10 cellular contexts compared by ENCODE assay signal in the genomic region with DNA sequence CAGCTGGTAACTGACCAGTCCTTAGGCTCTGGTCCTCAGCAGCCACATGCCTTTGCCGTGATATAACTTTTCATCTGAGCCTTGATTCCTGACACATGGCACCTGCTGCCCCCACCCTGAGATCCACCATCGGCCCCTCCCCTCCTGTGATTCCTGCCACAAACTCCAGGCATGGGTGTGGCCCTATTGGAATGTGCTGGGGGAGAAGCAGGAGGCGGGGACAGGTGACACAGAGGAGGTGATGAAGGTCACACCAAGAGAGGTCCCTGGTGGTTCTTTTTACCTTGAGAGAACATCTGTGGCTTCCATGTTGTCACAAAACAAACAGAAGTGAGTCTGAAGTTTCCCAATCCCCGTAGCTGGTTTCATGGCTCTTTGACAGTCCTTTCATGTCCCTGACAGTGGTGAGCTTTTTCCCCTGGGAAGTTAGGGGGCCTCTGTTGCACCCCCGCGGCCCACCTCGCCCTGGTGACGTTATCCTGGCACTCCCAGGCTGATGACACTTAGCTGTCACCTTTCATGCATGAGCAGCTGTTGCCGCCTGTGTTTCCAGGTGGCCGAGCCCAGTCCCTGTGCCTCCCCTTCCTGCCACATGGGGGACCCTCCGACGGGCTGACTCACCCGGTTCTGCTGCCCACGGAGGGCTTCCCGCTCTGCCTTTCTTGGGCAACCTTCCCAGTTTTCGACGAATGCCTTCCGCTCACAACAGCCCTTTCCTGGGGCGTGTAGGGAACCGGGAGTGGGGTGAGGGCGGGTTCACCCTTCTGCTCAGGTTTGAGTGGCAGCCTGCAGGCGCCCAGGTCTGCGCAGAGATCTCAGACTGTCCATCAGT.
DNase-seq lines count a peak whose midpoint lies in the region; ATAC-seq, FAIRE-seq and TF ChIP-seq lines count a peak whose summit lies in the region.
"Had no signal": no experiment of that assay in that cellular context is flagged by ENCODE, and none has a peak within 500 bp of the region (broad histone marks: within the 10 kb centered on the region; RNA-seq: fewer than 3 reads in every experiment).

No MANE protein-coding gene starts in this region.

- DNase-seq in AG09319 (ENCODE audit: extremely low read depth, low read depth) (no peak), HuH-7.5 (ENCODE audit: low spot score) (peak; percentile 29), UCSD-AML1 (lab: John Stamatoyannopoulos, UW; ENCODE audit: unreplicated experiment) (peak; percentile 55), keratinocyte (ENCODE audit: low read depth, low spot score) (no peak), hippocampal formation (lab: John Stamatoyannopoulos, UW) (no peak)

- no peaks in the 10 kb centered on the region for H3K36me3 ChIP-seq in keratinocyte (ENCODE audit: control insufficient read depth in 2 of 2, extremely low read depth in 1 of 2, insufficient read depth in 2 of 2, low read length in 2 of 2)

- no peak overlapping the region for H2AFZ ChIP-seq in keratinocyte (ENCODE audit: control insufficient read depth, low read length)

- H3K9me3 ChIP-seq in keratinocyte (ENCODE audit: control insufficient read depth, low read depth, low read length), result peaks cover 3% of the 10 kb centered on the region

- H3K4me2 ChIP-seq in keratinocyte (ENCODE audit: control insufficient read depth, extremely low read depth, insufficient read depth, low read depth, low read length), result peak overlapping the region; percentile 18

- ATAC-seq in HG03439 (IDR thresholded peaks at IDR 0.05; ENCODE audit: unreplicated experiment), result no peak
- no peak for ATAC-seq in GM21737 (IDR thresholded peaks at IDR 0.05; ENCODE audit: unreplicated experiment)
- ATAC-seq in HG03469 (IDR thresholded peaks at IDR 0.05; ENCODE audit: unreplicated experiment), result no peak

- H3K4me3 ChIP-seq in keratinocyte (ENCODE audit: control insufficient read depth in 2 of 3, extremely low read depth in 1 of 3, insufficient read depth in 2 of 3, low read depth in 1 of 3, low read length in 3 of 3), result no peak overlapping the region

- no peaks in the 10 kb centered on the region for H3K9me1 ChIP-seq in keratinocyte (ENCODE audit: control insufficient read depth, extremely low read depth, insufficient read depth, low read length)

- peaks cover 22% of the 10 kb centered on the region for H3K27me3 ChIP-seq in keratinocyte (ENCODE audit: control insufficient read depth, extremely low read depth, insufficient read depth, low read length)

- H3K79me2 ChIP-seq in keratinocyte (ENCODE audit: control insufficient read depth, insufficient read depth, low read length), result no peaks in the 10 kb centered on the region

- H4K20me1 ChIP-seq in keratinocyte (ENCODE audit: control insufficient read depth, extremely low read depth, insufficient read depth, low read length), result no peaks in the 10 kb centered on the region

- peak; percentile 20 for TF ChIP-seq CTCF in AG09319 (IDR thresholded peaks at IDR 0.05; ENCODE audit: low read depth, low read length)
- peak; percentile 8 to 31 (median 29) for TF ChIP-seq CTCF in keratinocyte (optimal IDR thresholded peaks at IDR 0.05 in 1 of 3, IDR thresholded peaks at IDR 0.05 in 1 of 3, conservative IDR thresholded peaks at IDR 0.05 in 1 of 3; ENCODE audit: extremely low read depth in 1 of 3, insufficient read depth in 2 of 3, low read length in 3 of 3)

- no peak overlapping the region for H3K27ac ChIP-seq in keratinocyte (ENCODE audit: control insufficient read depth, insufficient read depth, low read length)

- no peak overlapping the region for H3K9ac ChIP-seq in keratinocyte (ENCODE audit: control insufficient read depth, extremely low read depth, insufficient read depth, low read length)

- FAIRE-seq in keratinocyte (lab: Jason Lieb, UNC), result no peak
- FAIRE-seq: GM18507, TTC549 had no signal

- no peaks in the 10 kb centered on the region for H3K4me1 ChIP-seq in keratinocyte (ENCODE audit: control insufficient read depth, extremely low read depth, insufficient read depth, low read length)

- dilution Hi-C loops in keratinocyte (cut with MboI; ENCODE audit: extremely low pct_ligation_motif_present, low sequenced_read_pairs), result no loop called here

Comparison
In these comparisons a context has a peak if more than half of its experiments do, and no peak if none do; other contexts are left out.
1. DNase-seq: peak in HuH-7.5 (single experiment) and UCSD-AML1 (single experiment); none in AG09319 (single experiment), keratinocyte (single experiment) and hippocampal formation (0 of 2).